37 cellular contexts compared by ENCODE assay signal in the genomic region with DNA sequence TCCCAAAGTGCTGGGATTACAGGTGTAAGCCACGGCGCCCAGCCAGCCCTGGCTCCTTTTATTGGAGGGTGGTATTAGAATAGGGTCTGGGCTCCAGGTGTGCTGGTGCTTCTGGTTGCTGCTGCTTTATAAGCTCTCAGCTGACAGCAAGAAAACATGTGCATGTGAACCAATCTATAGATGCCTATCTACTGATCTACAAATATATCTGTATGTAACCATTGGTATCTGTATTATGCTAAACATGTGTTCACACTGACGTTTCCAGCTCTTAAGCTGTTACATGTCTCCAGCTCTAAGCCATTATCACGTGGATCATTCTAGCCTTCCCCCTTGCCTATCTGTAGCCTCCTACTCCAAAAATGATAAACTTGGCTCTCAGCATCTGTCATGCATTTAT.
"Had no signal": no experiment of that assay in that cellular context is flagged by ENCODE, and none has a peak within 500 bp of the region (broad histone marks: within the 10 kb centered on the region; RNA-seq: fewer than 3 reads in every experiment).

No MANE protein-coding gene starts in this region.

- H3K36me3 Mint-ChIP-seq: activated naive CD4-positive, alpha-beta T cell treated with anti-CD3 and anti-CD28 coated beads, Interleukin-2, amount 10 ng/mL, durations not matched to agents 7 days and 5 days; activated naive CD4-positive, alpha-beta T cell treated with anti-CD3 and anti-CD28 coated beads, Interleukin-2, amount 50 U/mL, for 24 hours; activated naive CD8-positive, alpha-beta T cell; activated naive CD8-positive, alpha-beta T cell treated with anti-CD3 and anti-CD28 coated beads for 36 hours; activated naive CD8-positive, alpha-beta T cell treated with anti-CD3 and anti-CD28 coated beads, Interleukin-2, amount 10 ng/mL, durations not matched to agents 7 days and 5 days; brain had no signal

- H3K36me3 ChIP-seq: adrenal gland, ascending aorta, brain microvascular endothelial cell, breast epithelium, cardiac muscle cell had no signal

- H3K27ac ChIP-seq: adrenal gland, ascending aorta, body of pancreas, brain microvascular endothelial cell, breast epithelium, cardiac muscle cell had no signal

- H3K4me1 ChIP-seq: breast epithelium had no signal

- H3K27me3 Mint-ChIP-seq: activated naive CD4-positive, alpha-beta T cell treated with anti-CD3 and anti-CD28 coated beads, Interleukin-2, amount 50 U/mL, for 24 hours; activated naive CD8-positive, alpha-beta T cell; activated naive CD8-positive, alpha-beta T cell treated with anti-CD3 and anti-CD28 coated beads for 36 hours; activated naive CD8-positive, alpha-beta T cell treated with anti-CD3 and anti-CD28 coated beads, Interleukin-2, amount 10 ng/mL, durations not matched to agents 7 days and 5 days; activated naive CD8-positive, alpha-beta T cell treated with anti-CD3 and anti-CD28 coated beads, Interleukin-2, amount 50 U/mL, for 24 hours; activated T-cell treated with anti-CD3 and anti-CD28 coated beads, Interleukin-2, amount 50 U/mL, for 24 hours; activated T-helper 17 cell treated with anti-CD3 and anti-CD28 coated beads, Interleukin-2, amount 50 U/mL, for 72 hours; central memory CD8-positive, alpha-beta T cell had no signal

- H3K9me3 Mint-ChIP-seq: activated naive CD4-positive, alpha-beta T cell treated with anti-CD3 and anti-CD28 coated beads for 36 hours; activated naive CD4-positive, alpha-beta T cell treated with anti-CD3 and anti-CD28 coated beads, Interleukin-2, amount 10 ng/mL, durations not matched to agents 7 days and 5 days; activated naive CD4-positive, alpha-beta T cell treated with anti-CD3 and anti-CD28 coated beads, Interleukin-2, amount 50 U/mL, for 24 hours; activated naive CD4-positive, alpha-beta T cell treated with anti-CD3 and anti-CD28 coated beads, Interleukin-2, amount 50 U/mL, for 72 hours; activated naive CD8-positive, alpha-beta T cell treated with anti-CD3 and anti-CD28 coated beads for 36 hours; activated naive CD8-positive, alpha-beta T cell treated with anti-CD3 and anti-CD28 coated beads, Interleukin-2, amount 10 ng/mL, durations not matched to agents 7 days and 5 days; activated naive CD8-positive, alpha-beta T cell treated with anti-CD3 and anti-CD28 coated beads, Interleukin-2, amount 50 U/mL, for 24 hours; activated T-cell treated with anti-CD3 and anti-CD28 coated beads, Interleukin-2, amount 50 U/mL, for 24 hours; activated T-cell treated with anti-CD3 and anti-CD28 coated beads, Interleukin-2, amount 50 U/mL, for 4 hours; activated T-cell treated with anti-CD3 and anti-CD28 coated beads, Interleukin-2, amount 50 U/mL, for 72 hours; activated T-helper 1 cell treated with anti-CD3 and anti-CD28 coated beads, Interleukin-12 subunit alpha, Interleukin-12 subunit beta, Interleukin-2, Interleukin-4 antibody, amounts not matched to agents 30 ng/mL and 10 ng/mL and 1 ng/mL, durations not matched to agents 14 hours and 24 hours and 36 hours; activated T-helper 17 cell treated with anti-CD3 and anti-CD28 coated beads, Interleukin-2, amount 50 U/mL, for 72 hours; activated T-helper 2 cell treated with anti-CD3 and anti-CD28 coated beads, Interferon-gamma antibody, Interleukin-2, Interleukin-4, amounts not matched to agents 10 μg/mL and 5 μg/mL and 100 μg/mL, durations not matched to agents 14 hours and 24 hours and 36 hours; central memory CD8-positive, alpha-beta T cell had no signal

- H3K4me3 ChIP-seq: adrenal gland, ascending aorta, body of pancreas, breast epithelium, cardiac muscle cell had no signal

- DNase-seq: activated effector memory CD4-positive, alpha-beta T cell treated with anti-CD3 and anti-CD28 coated beads, Interleukin-2, amount 50 U/mL, for 16 hours; activated effector memory CD4-positive, alpha-beta T cell treated with Interleukin-2 at 50 U/mL for 16 hours; activated gamma-delta T cell; activated gamma-delta T cell treated with Interleukin-2 at 50 U/mL for 16 hours; activated naive CD4-positive, alpha-beta T cell; activated naive CD4-positive, alpha-beta T cell treated with anti-CD3 and anti-CD28 coated beads for 36 hours; activated naive CD4-positive, alpha-beta T cell treated with anti-CD3 and anti-CD28 coated beads, Interleukin-2, amount 10 ng/mL, durations not matched to agents 7 days and 5 days; activated naive CD4-positive, alpha-beta T cell treated with anti-CD3 and anti-CD28 coated beads, Interleukin-2, amount 50 U/mL, for 16 hours; activated naive CD4-positive, alpha-beta T cell treated with Interleukin-2 at 50 U/mL for 16 hours; activated naive CD8-positive, alpha-beta T cell treated with anti-CD3 and anti-CD28 coated beads for 36 hours; activated naive CD8-positive, alpha-beta T cell treated with anti-CD3 and anti-CD28 coated beads, Interleukin-2, amount 10 ng/mL, durations not matched to agents 7 days and 5 days; activated naive CD8-positive, alpha-beta T cell treated with anti-CD3 and anti-CD28 coated beads, Interleukin-2, amount 50 U/mL, for 24 hours; activated T-cell treated with anti-CD3 and anti-CD28 coated beads, Interleukin-2, amount 50 U/mL, for 24 hours; activated T-cell treated with anti-CD3 and anti-CD28 coated beads, Interleukin-2, amount 50 U/mL, for 4 hours; activated T-cell treated with anti-CD3 and anti-CD28 coated beads, Interleukin-2, amount 50 U/mL, for 48 hours; activated T-cell treated with anti-CD3 and anti-CD28 coated beads, Interleukin-2, amount 50 U/mL, for 72 hours; adrenal gland; amniotic stem cell; amygdala; anterior cingulate cortex; aorta; body of pancreas; brain microvascular endothelial cell; caudate nucleus; central memory CD4-positive, alpha-beta T cell; cerebellar nuclear complex had no signal

- H3K27me3 ChIP-seq: adrenal gland, ascending aorta, body of pancreas, brain microvascular endothelial cell, breast epithelium, cardiac muscle cell had no signal

- H3K4me3 Mint-ChIP-seq: activated naive CD4-positive, alpha-beta T cell treated with anti-CD3 and anti-CD28 coated beads for 36 hours; activated naive CD4-positive, alpha-beta T cell treated with anti-CD3 and anti-CD28 coated beads, Interleukin-2, amount 10 ng/mL, durations not matched to agents 7 days and 5 days; activated naive CD4-positive, alpha-beta T cell treated with anti-CD3 and anti-CD28 coated beads, Interleukin-2, amount 50 U/mL, for 24 hours; activated naive CD8-positive, alpha-beta T cell; activated naive CD8-positive, alpha-beta T cell treated with anti-CD3 and anti-CD28 coated beads for 36 hours; activated naive CD8-positive, alpha-beta T cell treated with anti-CD3 and anti-CD28 coated beads, Interleukin-2, amount 10 ng/mL, durations not matched to agents 7 days and 5 days; activated naive CD8-positive, alpha-beta T cell treated with anti-CD3 and anti-CD28 coated beads, Interleukin-2, amount 50 U/mL, for 24 hours; activated T-cell treated with anti-CD3 and anti-CD28 coated beads, Interleukin-2, amount 50 U/mL, for 24 hours; activated T-cell treated with anti-CD3 and anti-CD28 coated beads, Interleukin-2, amount 50 U/mL, for 4 hours; activated T-cell treated with anti-CD3 and anti-CD28 coated beads, Interleukin-2, amount 50 U/mL, for 72 hours; activated T-helper 1 cell treated with anti-CD3 and anti-CD28 coated beads, Interleukin-12 subunit alpha, Interleukin-12 subunit beta, Interleukin-2, Interleukin-4 antibody, amounts not matched to agents 30 ng/mL and 10 ng/mL and 1 ng/mL, durations not matched to agents 14 hours and 24 hours and 36 hours; activated T-helper 17 cell treated with anti-CD3 and anti-CD28 coated beads, Interleukin-2, amount 50 U/mL, for 72 hours; brain; central memory CD8-positive, alpha-beta T cell had no signal

- H3K4me1 Mint-ChIP-seq: activated T-helper 17 cell treated with anti-CD3 and anti-CD28 coated beads, Interleukin-2, amount 50 U/mL, for 72 hours had no signal

- H3K27ac Mint-ChIP-seq: activated naive CD4-positive, alpha-beta T cell treated with anti-CD3 and anti-CD28 coated beads for 36 hours; activated naive CD4-positive, alpha-beta T cell treated with anti-CD3 and anti-CD28 coated beads, Interleukin-2, amount 10 ng/mL, durations not matched to agents 7 days and 5 days; activated naive CD4-positive, alpha-beta T cell treated with anti-CD3 and anti-CD28 coated beads, Interleukin-2, amount 50 U/mL, for 24 hours; activated naive CD4-positive, alpha-beta T cell treated with anti-CD3 and anti-CD28 coated beads, Interleukin-2, amount 50 U/mL, for 72 hours; activated naive CD8-positive, alpha-beta T cell; activated naive CD8-positive, alpha-beta T cell treated with anti-CD3 and anti-CD28 coated beads for 36 hours; activated naive CD8-positive, alpha-beta T cell treated with anti-CD3 and anti-CD28 coated beads, Interleukin-2, amount 10 ng/mL, durations not matched to agents 7 days and 5 days; activated naive CD8-positive, alpha-beta T cell treated with anti-CD3 and anti-CD28 coated beads, Interleukin-2, amount 50 U/mL, for 24 hours; activated T-cell treated with anti-CD3 and anti-CD28 coated beads, Interleukin-2, amount 50 U/mL, for 24 hours; activated T-cell treated with anti-CD3 and anti-CD28 coated beads, Interleukin-2, amount 50 U/mL, for 72 hours; activated T-helper 1 cell treated with anti-CD3 and anti-CD28 coated beads, Interleukin-12 subunit alpha, Interleukin-12 subunit beta, Interleukin-2, Interleukin-4 antibody, amounts not matched to agents 30 ng/mL and 10 ng/mL and 1 ng/mL, durations not matched to agents 14 hours and 24 hours and 36 hours; activated T-helper 17 cell treated with anti-CD3 and anti-CD28 coated beads, Interleukin-2, amount 50 U/mL, for 72 hours; activated T-helper 2 cell treated with anti-CD3 and anti-CD28 coated beads, Interferon-gamma antibody, Interleukin-2, Interleukin-4, amounts not matched to agents 10 μg/mL and 5 μg/mL and 100 μg/mL, durations not matched to agents 14 hours and 24 hours and 36 hours had no signal

- H3K9me3 ChIP-seq: adrenal gland, ascending aorta, body of pancreas, breast epithelium had no signal

- ATAC-seq: activated naive CD4-positive, alpha-beta T cell treated with anti-CD3 and anti-CD28 coated beads, Interleukin-2, amount 50 U/mL, for 72 hours; activated naive CD8-positive, alpha-beta T cell treated with anti-CD3 and anti-CD28 coated beads, Interleukin-2, amount 50 U/mL, for 24 hours; activated T-cell treated with anti-CD3 and anti-CD28 coated beads, Interleukin-2, amount 50 U/mL, for 4 hours; activated T-cell treated with anti-CD3 and anti-CD28 coated beads, Interleukin-2, amount 50 U/mL, for 72 hours; activated T-helper 17 cell treated with anti-CD3 and anti-CD28 coated beads, Interleukin-2, amount 50 U/mL, for 72 hours; body of pancreas had no signal
